Comparison of ENCODE assay signal across 20 cellular contexts in genomic region chr14:71236430-71236829, GRCh38.
DNase-seq lines count a peak whose midpoint lies in the region; ATAC-seq, FAIRE-seq and TF ChIP-seq lines count a peak whose summit lies in the region.
"Had no signal": no experiment of that assay in that cellular context is flagged by ENCODE, and none has a peak within 500 bp of the region (broad histone marks: within the 10 kb centered on the region; RNA-seq: fewer than 3 reads in every experiment).

No MANE protein-coding gene starts in this region.

- H3K4me1 Mint-ChIP-seq in MCF 10A (ENCODE audit: insufficient read depth, unreplicated experiment) (no peaks in the 10 kb centered on the region), brain (peaks cover 29% of the 10 kb centered on the region)
- H3K4me1 Mint-ChIP-seq: activated CD4-positive, alpha-beta memory T cell treated with anti-CD3 and anti-CD28 coated beads, Interleukin-2, amount 10 ng/mL, durations not matched to agents 7 days and 5 days had no signal

- no TSS peak for BruUV-seq in MCF 10A (replicated peaks; lab: Mats Ljungman, UMichigan)

- ATAC-seq in aorta (ENCODE audit: low FRiP score), result peak; percentile 27
- ATAC-seq: T-cell had no signal

- H3K4me1 ChIP-seq in breast epithelium, result peaks cover 0 to 6% of the 10 kb centered on the region in 2 donors
- peaks cover 19% of the 10 kb centered on the region for H3K4me1 ChIP-seq in keratinocyte (ENCODE audit: control insufficient read depth, extremely low read depth, insufficient read depth, low read length)
- no peaks in the 10 kb centered on the region for H3K4me1 ChIP-seq in aorta (ENCODE audit: control insufficient read depth in 1 of 2, insufficient read depth in 2 of 2, low read length in 2 of 2)

- DNase-seq in breast epithelium (ENCODE audit: low spot score in 2 of 2) (no peak), MCF 10A (ENCODE audit: unreplicated experiment) (no peak), keratinocyte (ENCODE audit: low read depth, low spot score) (no peak), aorta (no peak), SIG-M5 treated with dmso at 0.1 percent for 504 hours (lab: John Stamatoyannopoulos, UW; ENCODE audit: unreplicated experiment) (no peak), nucleus accumbens (lab: John Stamatoyannopoulos, UW) (no peak)
- no peak for DNase-seq in activated CD4-positive, CD25-positive, alpha-beta regulatory T cell (lab: John Stamatoyannopoulos, UW)
- DNase-seq: activated CD4-positive, alpha-beta memory T cell treated with anti-CD3 and anti-CD28 coated beads, Interleukin-2, amount 10 ng/mL, durations not matched to agents 7 days and 5 days; activated naive CD4-positive, alpha-beta T cell treated with anti-CD3 and anti-CD28 coated beads for 36 hours; activated T-cell treated with anti-CD3 and anti-CD28 coated beads, Interleukin-2, amount 50 U/mL, for 1 hour; CD4-positive, CD25-positive, alpha-beta regulatory T cell; DMS53; endodermal cell; kidney glomerular epithelial cell; NCI-H2227 treated with DMSO at 0.1 percent for 48 hours; NK-92 treated with Interleukin-12 subunit alpha and Interleukin-12 subunit beta, amount 100 ng/mL, for 24 hours; T-cell had no signal

- no peaks in the 10 kb centered on the region for H3K79me2 ChIP-seq in keratinocyte (ENCODE audit: control insufficient read depth, insufficient read depth, low read length)

- peak overlapping the region in 1 of 3 donors; percentile 46 for H3K4me3 ChIP-seq in breast epithelium
- H3K4me3 ChIP-seq in keratinocyte (ENCODE audit: control insufficient read depth in 2 of 3, extremely low read depth in 1 of 3, insufficient read depth in 2 of 3, low read depth in 1 of 3, low read length in 3 of 3), result no peak overlapping the region
- no peak overlapping the region for H3K4me3 ChIP-seq in aorta (ENCODE audit: low read length in 2 of 2)

- H3K9me3 ChIP-seq in breast epithelium (no peaks in the 10 kb centered on the region), keratinocyte (ENCODE audit: control insufficient read depth, low read depth, low read length) (no peaks in the 10 kb centered on the region), aorta (ENCODE audit: control insufficient read depth, low read length) (no peaks in the 10 kb centered on the region)

- H3K36me3 Mint-ChIP-seq in MCF 10A (ENCODE audit: insufficient read depth, unreplicated experiment) (no peaks in the 10 kb centered on the region), brain (no peaks in the 10 kb centered on the region)
- H3K36me3 Mint-ChIP-seq: CD4-positive, CD25-positive, alpha-beta regulatory T cell; mesothelial cell of epicardium; T-cell had no signal

- H3K9me3 Mint-ChIP-seq in MCF 10A (ENCODE audit: unreplicated experiment), result no peaks in the 10 kb centered on the region
- no peaks in the 10 kb centered on the region for H3K9me3 Mint-ChIP-seq in brain
- H3K9me3 Mint-ChIP-seq: activated CD4-positive, alpha-beta memory T cell treated with anti-CD3 and anti-CD28 coated beads, Interleukin-2, amount 10 ng/mL, durations not matched to agents 7 days and 5 days; activated naive CD4-positive, alpha-beta T cell treated with anti-CD3 and anti-CD28 coated beads for 36 hours; CD4-positive, CD25-positive, alpha-beta regulatory T cell; endodermal cell; mesothelial cell of epicardium; nephron; T-cell had no signal

- no peaks in the 10 kb centered on the region for H3K9me1 ChIP-seq in keratinocyte (ENCODE audit: control insufficient read depth, extremely low read depth, insufficient read depth, low read length)

- peak overlapping the region; percentile 45 for H3K4me2 ChIP-seq in keratinocyte (ENCODE audit: control insufficient read depth, extremely low read depth, insufficient read depth, low read depth, low read length)

- FAIRE-seq in keratinocyte (lab: Jason Lieb, UNC), result peak; percentile 72

- H2AFZ ChIP-seq in keratinocyte (ENCODE audit: control insufficient read depth, low read length), result peak overlapping the region; percentile 91

- WGBS in aorta, 2 donors, result 53 to 76% methylated on average over 3 of the region's 3 CpGs

- no peak for TF ChIP-seq CTCF in breast epithelium (IDR thresholded peaks at IDR 0.05)
- TF ChIP-seq CTCF in MCF 10A (IDR thresholded peaks at IDR 0.05; ENCODE audit: unreplicated experiment), result no peak
- no peak for TF ChIP-seq CTCF in brain (conservative IDR thresholded peaks at IDR 0.05)
- no peak for TF ChIP-seq CTCF in keratinocyte (optimal IDR thresholded peaks at IDR 0.05 in 1 of 3, IDR thresholded peaks at IDR 0.05 in 1 of 3, conservative IDR thresholded peaks at IDR 0.05 in 1 of 3; ENCODE audit: extremely low read depth in 1 of 3, insufficient read depth in 2 of 3, low read length in 3 of 3)

- H3K9ac ChIP-seq in keratinocyte (ENCODE audit: control insufficient read depth, extremely low read depth, insufficient read depth, low read length), result no peak overlapping the region

- H3K27me3 Mint-ChIP-seq in MCF 10A (ENCODE audit: insufficient read depth, unreplicated experiment) (no peaks in the 10 kb centered on the region), brain (peaks cover 7% of the 10 kb centered on the region)
- H3K27me3 Mint-ChIP-seq: T-cell had no signal

- CTCF ChIA-PET in MCF 10A (lab: Yijun Ruan, JAX), result interaction anchor here (1.0 kb wide), 1 partner anchor 18 kb away, joined by 4 read pairs; no protein-coding TSS in a partner anchor

- dilution Hi-C loops in keratinocyte (cut with MboI; ENCODE audit: extremely low pct_ligation_motif_present, low sequenced_read_pairs), result no loop called here

- H3K27me3 ChIP-seq in breast epithelium, result no peaks in the 10 kb centered on the region
- no peaks in the 10 kb centered on the region for H3K27me3 ChIP-seq in keratinocyte (ENCODE audit: control insufficient read depth, extremely low read depth, insufficient read depth, low read length)
- no peaks in the 10 kb centered on the region for H3K27me3 ChIP-seq in aorta (ENCODE audit: control insufficient read depth in 1 of 2, insufficient read depth in 2 of 2, low read length in 1 of 2)

- H3K27ac Mint-ChIP-seq in MCF 10A (ENCODE audit: low read depth, unreplicated experiment) (no peak overlapping the region), brain (peak overlapping the region; percentile 12 to 87 (median 77))
- H3K27ac Mint-ChIP-seq: activated CD4-positive, alpha-beta memory T cell treated with anti-CD3 and anti-CD28 coated beads, Interleukin-2, amount 10 ng/mL, durations not matched to agents 7 days and 5 days; activated naive CD4-positive, alpha-beta T cell treated with anti-CD3 and anti-CD28 coated beads for 36 hours; CD4-positive, CD25-positive, alpha-beta regulatory T cell; endodermal cell; mesothelial cell of epicardium; nephron; T-cell had no signal

- H3K27ac ChIP-seq in breast epithelium (peak overlapping the region; percentile 38 to 86), keratinocyte (ENCODE audit: control insufficient read depth, insufficient read depth, low read length) (no peak overlapping the region), aorta (ENCODE audit: low read depth in 1 of 2, low read length in 2 of 2) (no peak overlapping the region)

- POLR2A ChIA-PET in MCF 10A (lab: Yijun Ruan, JAX), result no interaction called here

- intact Hi-C loops in breast epithelium (cut with DNase I; ENCODE audit: low total_unique reads) (no loop called here), MCF 10A (cut with micrococcal nuclease) (no loop called here), aorta (cut with DNase I) (no loop called here)

- TF ChIP-seq POLR2A in breast epithelium (IDR thresholded peaks at IDR 0.05), result no peak

- no peaks in the 10 kb centered on the region for H4K20me1 ChIP-seq in keratinocyte (ENCODE audit: control insufficient read depth, extremely low read depth, insufficient read depth, low read length)

- no peak overlapping the region for H3K4me3 Mint-ChIP-seq in MCF 10A (ENCODE audit: unreplicated experiment)
- peak overlapping the region; percentile 19 to 71 (median 43) for H3K4me3 Mint-ChIP-seq in brain
- H3K4me3 Mint-ChIP-seq: activated CD4-positive, alpha-beta memory T cell treated with anti-CD3 and anti-CD28 coated beads, Interleukin-2, amount 10 ng/mL, durations not matched to agents 7 days and 5 days; activated naive CD4-positive, alpha-beta T cell treated with anti-CD3 and anti-CD28 coated beads for 36 hours; CD4-positive, CD25-positive, alpha-beta regulatory T cell; endodermal cell; mesothelial cell of epicardium; nephron; T-cell had no signal

- H3K36me3 ChIP-seq in breast epithelium, result no peaks in the 10 kb centered on the region
- H3K36me3 ChIP-seq in keratinocyte (ENCODE audit: control insufficient read depth in 2 of 2, extremely low read depth in 1 of 2, insufficient read depth in 2 of 2, low read length in 2 of 2), result no peaks in the 10 kb centered on the region
- H3K36me3 ChIP-seq in aorta (ENCODE audit: control insufficient read depth in 1 of 2, insufficient read depth in 2 of 2, low read length in 1 of 2), result no peaks in the 10 kb centered on the region

Comparison
In these comparisons a context has a peak if more than half of its experiments do, and no peak if none do; other contexts are left out.
1. H3K27ac ChIP-seq: peak in breast epithelium (2 of 2); none in keratinocyte (single experiment) and aorta (0 of 2).